ENCODE assay signal across 16 cellular contexts in the genomic region with DNA sequence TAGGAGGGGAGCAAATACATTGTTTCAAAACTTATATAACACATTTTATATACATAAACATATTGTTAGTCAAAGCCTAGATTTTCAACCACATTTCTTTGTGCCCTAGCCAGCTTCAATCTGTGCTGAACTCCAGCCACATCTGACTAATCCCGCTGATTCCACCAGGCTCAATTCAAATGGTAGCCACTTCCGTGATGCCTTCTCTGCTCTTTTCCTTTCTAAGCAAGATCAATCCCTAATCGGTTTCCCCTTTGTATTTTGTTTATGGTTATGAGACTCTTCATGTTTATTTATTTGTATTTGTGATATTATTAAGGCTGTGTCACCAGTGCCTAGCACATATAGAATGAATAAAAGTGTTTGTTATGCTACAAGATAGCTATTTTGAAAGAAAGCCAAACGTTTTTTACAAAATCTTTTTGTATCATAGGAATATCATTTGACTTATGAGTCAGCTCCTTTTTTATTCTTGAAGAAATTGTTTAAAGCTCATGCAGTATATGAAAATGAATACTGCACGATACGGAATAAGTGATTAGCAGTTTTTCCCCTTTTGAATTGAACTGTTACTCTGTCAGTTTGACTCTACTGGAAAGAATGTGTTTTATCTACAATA.
DNase-seq lines count a peak whose midpoint lies in the region; ATAC-seq and TF ChIP-seq lines count a peak whose summit lies in the region.
"Had no signal": no experiment of that assay in that cellular context is flagged by ENCODE, and none has a peak within 500 bp of the region (broad histone marks: within the 10 kb centered on the region; RNA-seq: fewer than 3 reads in every experiment).

No MANE protein-coding gene starts in this region.

- H3K4me3 ChIP-seq in SK-N-MC, result peak overlapping the region; percentile 53
- H3K4me3 ChIP-seq: gastroesophageal sphincter, sigmoid colon had no signal

- DNase-seq in EL, result peak; percentile 45
- DNase-seq in SK-N-MC (ENCODE audit: low read depth, low spot score), result no peak
- no peak for DNase-seq in osteocyte (ENCODE audit: extremely low spot score, unreplicated experiment)
- no peak for DNase-seq in natural killer cell treated with Interleukin-12 subunit alpha and Interleukin-12 subunit beta and Interleukin-15 and Interleukin-18, amount 100 ng/mL, for 72 hours (ENCODE audit: low spot score)
- no peak for DNase-seq in SHP77 (lab: John Stamatoyannopoulos, UW)
- DNase-seq in effector CD4-positive, alpha-beta T cell, result no peak
- DNase-seq: activated CD8-positive, alpha-beta T cell treated with anti-CD3 and anti-CD28 coated beads for 36 hours; kidney; NCI-H524 treated with DMSO at 0.1 percent for 48 hours; RPMI8226; sigmoid colon; T-helper 9 cell had no signal

- no peak for TF ChIP-seq CTCF in osteocyte (IDR thresholded peaks at IDR 0.05)

- ATAC-seq in esophagus mucosa (peak; percentile 29), GM19463 (IDR thresholded peaks at IDR 0.05; ENCODE audit: unreplicated experiment) (no peak)
- ATAC-seq in natural killer cell treated with Interleukin-12 subunit alpha and Interleukin-12 subunit beta and Interleukin-15 and Interleukin-18, amount 100 ng/mL, for 72 hours, result no peak
- ATAC-seq: activated CD8-positive, alpha-beta T cell treated with anti-CD3 and anti-CD28 coated beads for 36 hours; gastroesophageal sphincter had no signal

- no peaks in the 10 kb centered on the region for H3K36me3 Mint-ChIP-seq in osteocyte (ENCODE audit: unreplicated experiment)
- H3K36me3 Mint-ChIP-seq in natural killer cell treated with Interleukin-12 subunit alpha and Interleukin-12 subunit beta and Interleukin-15 and Interleukin-18, amount 100 ng/mL, for 72 hours, result no peaks in the 10 kb centered on the region
- H3K36me3 Mint-ChIP-seq: IgD-negative memory B cell had no signal

- H3K4me3 Mint-ChIP-seq in osteocyte (ENCODE audit: unreplicated experiment), result peak overlapping the region; percentile 2
- H3K4me3 Mint-ChIP-seq in natural killer cell treated with Interleukin-12 subunit alpha and Interleukin-12 subunit beta and Interleukin-15 and Interleukin-18, amount 100 ng/mL, for 72 hours, result no peak overlapping the region
- H3K4me3 Mint-ChIP-seq: activated CD8-positive, alpha-beta T cell treated with anti-CD3 and anti-CD28 coated beads for 36 hours; IgD-negative memory B cell had no signal

- H3K27ac ChIP-seq in SK-N-MC, result peak overlapping the region; percentile 86
- H3K27ac ChIP-seq: sigmoid colon had no signal

- H3K27ac Mint-ChIP-seq in osteocyte (ENCODE audit: unreplicated experiment), result peak overlapping the region; percentile 84
- no peak overlapping the region for H3K27ac Mint-ChIP-seq in natural killer cell treated with Interleukin-12 subunit alpha and Interleukin-12 subunit beta and Interleukin-15 and Interleukin-18, amount 100 ng/mL, for 72 hours
- H3K27ac Mint-ChIP-seq: activated CD8-positive, alpha-beta T cell treated with anti-CD3 and anti-CD28 coated beads for 36 hours had no signal

- H3K9me3 Mint-ChIP-seq in osteocyte (ENCODE audit: unreplicated experiment), result no peaks in the 10 kb centered on the region
- H3K9me3 Mint-ChIP-seq in natural killer cell treated with Interleukin-12 subunit alpha and Interleukin-12 subunit beta and Interleukin-15 and Interleukin-18, amount 100 ng/mL, for 72 hours, result no peaks in the 10 kb centered on the region
- H3K9me3 Mint-ChIP-seq: activated CD8-positive, alpha-beta T cell treated with anti-CD3 and anti-CD28 coated beads for 36 hours; IgD-negative memory B cell had no signal

- no peaks in the 10 kb centered on the region for H3K36me3 ChIP-seq in SK-N-MC (ENCODE audit: insufficient read depth, low read length)
- H3K36me3 ChIP-seq: gastroesophageal sphincter, sigmoid colon had no signal

- H3K4me1 Mint-ChIP-seq in osteocyte (ENCODE audit: unreplicated experiment), result peaks cover 71% of the 10 kb centered on the region
- H3K4me1 Mint-ChIP-seq in natural killer cell treated with Interleukin-12 subunit alpha and Interleukin-12 subunit beta and Interleukin-15 and Interleukin-18, amount 100 ng/mL, for 72 hours (ENCODE audit: low read depth in 2 of 2), result peaks cover 5 to 13% of the 10 kb centered on the region in 2 donors
- H3K4me1 Mint-ChIP-seq: IgD-negative memory B cell had no signal

- H3K9me3 ChIP-seq in SK-N-MC (ENCODE audit: low read depth, low read length), result no peaks in the 10 kb centered on the region
- H3K9me3 ChIP-seq: gastroesophageal sphincter, sigmoid colon had no signal

- no peaks in the 10 kb centered on the region for H3K27me3 Mint-ChIP-seq in osteocyte (ENCODE audit: unreplicated experiment)
- peaks cover 0 to 8% of the 10 kb centered on the region in 2 donors for H3K27me3 Mint-ChIP-seq in natural killer cell treated with Interleukin-12 subunit alpha and Interleukin-12 subunit beta and Interleukin-15 and Interleukin-18, amount 100 ng/mL, for 72 hours
- H3K27me3 Mint-ChIP-seq: activated CD8-positive, alpha-beta T cell treated with anti-CD3 and anti-CD28 coated beads for 36 hours had no signal

- peak overlapping the region; percentile 57 for H3K9ac ChIP-seq in SK-N-MC (ENCODE audit: insufficient read length)
